22 cellular contexts compared by ENCODE assay signal in the genomic region with DNA sequence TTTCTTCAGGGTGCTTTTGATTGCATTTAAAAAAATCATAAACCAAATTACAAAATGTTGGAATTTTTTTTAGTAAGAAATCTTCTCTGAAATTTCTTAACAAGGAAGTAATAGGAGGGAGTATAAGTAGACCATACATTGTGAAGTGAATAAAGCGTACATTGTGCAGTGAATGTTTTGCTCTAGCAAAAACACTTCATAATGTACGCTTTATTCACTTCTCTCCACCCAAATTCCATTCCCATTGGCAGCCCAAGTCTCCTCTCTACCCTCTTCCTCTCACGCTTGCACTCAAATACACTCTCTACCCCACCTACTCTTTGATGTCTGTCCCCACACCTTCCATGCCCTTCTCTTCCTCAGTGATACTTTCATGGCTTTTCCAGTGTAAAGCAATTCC.
DNase-seq lines count a peak whose midpoint lies in the region; ATAC-seq, FAIRE-seq and TF ChIP-seq lines count a peak whose summit lies in the region.
"Had no signal": no experiment of that assay in that cellular context is flagged by ENCODE, and none has a peak within 500 bp of the region (broad histone marks: within the 10 kb centered on the region; RNA-seq: fewer than 3 reads in every experiment).

No MANE protein-coding gene starts in this region.

- H3K9ac ChIP-seq in keratinocyte (ENCODE audit: control insufficient read depth, extremely low read depth, insufficient read depth, low read length), result no peak overlapping the region
- H3K9ac ChIP-seq: BLaER1 had no signal

- no peak for ATAC-seq in left colon
- ATAC-seq in activated CD4-positive, CD25-positive, alpha-beta regulatory T cell treated with anti-CD3 and anti-CD28 coated beads, Interleukin-2, amount 50 U/mL, for 24 hours, result no peak

- H3K79me2 ChIP-seq in keratinocyte (ENCODE audit: control insufficient read depth, insufficient read depth, low read length), result no peaks in the 10 kb centered on the region

- no peak for TF ChIP-seq CTCF in keratinocyte (optimal IDR thresholded peaks at IDR 0.05 in 1 of 3, IDR thresholded peaks at IDR 0.05 in 1 of 3, conservative IDR thresholded peaks at IDR 0.05 in 1 of 3; ENCODE audit: extremely low read depth in 1 of 3, insufficient read depth in 2 of 3, low read length in 3 of 3)

- in situ Hi-C loops in SK-MEL-5 (cut with HindIII; ENCODE audit: low pct_unique_long_range_greater_than_20kb, low sequenced_read_pairs), result no loop called here

- no peaks in the 10 kb centered on the region for H3K36me3 ChIP-seq in keratinocyte (ENCODE audit: control insufficient read depth in 2 of 2, extremely low read depth in 1 of 2, insufficient read depth in 2 of 2, low read length in 2 of 2)
- H3K36me3 ChIP-seq: BE2C, BLaER1 had no signal

- H3K9me1 ChIP-seq in keratinocyte (ENCODE audit: control insufficient read depth, extremely low read depth, insufficient read depth, low read length), result no peaks in the 10 kb centered on the region

- FAIRE-seq in keratinocyte (lab: Jason Lieb, UNC), result no peak
- FAIRE-seq: A204.1, D721Med, G401.6, GM12891, GM19239 had no signal

- no peak overlapping the region for H3K27ac ChIP-seq in keratinocyte (ENCODE audit: control insufficient read depth, insufficient read depth, low read length)
- H3K27ac ChIP-seq: BLaER1 had no signal

- intact Hi-C loops in left colon (cut with DNase I, micrococcal nuclease), result no loop called here

- peak; percentile 57 for DNase-seq in COLO829 (ENCODE audit: low spot score)
- DNase-seq in SK-MEL-5 (ENCODE audit: low read depth, low spot score), result peak; percentile 60
- no peak for DNase-seq in keratinocyte (ENCODE audit: low read depth, low spot score)
- DNase-seq in left colon, result no peak
- DNase-seq: 8988T; ACHN; BE2C; C1 segment of cervical spinal cord; Caco-2; Calu3; CD4-positive, alpha-beta memory T cell; CD4-positive, CD25-positive, alpha-beta regulatory T cell; CD8-positive, alpha-beta memory T cell; DMS79 treated with DMSO at 0.1 percent for 48 hours; GF-D8 had no signal

- no peak overlapping the region for H3K4me3 ChIP-seq in keratinocyte (ENCODE audit: control insufficient read depth in 2 of 3, extremely low read depth in 1 of 3, insufficient read depth in 2 of 3, low read depth in 1 of 3, low read length in 3 of 3)
- H3K4me3 ChIP-seq: BLaER1 had no signal

- no peak overlapping the region for H3K4me2 ChIP-seq in keratinocyte (ENCODE audit: control insufficient read depth, extremely low read depth, insufficient read depth, low read depth, low read length)
- H3K4me2 ChIP-seq: BLaER1 had no signal

- H3K27me3 ChIP-seq in keratinocyte (ENCODE audit: control insufficient read depth, extremely low read depth, insufficient read depth, low read length), result no peaks in the 10 kb centered on the region
- H3K27me3 ChIP-seq: BE2C, BLaER1 had no signal

- no peaks in the 10 kb centered on the region for H4K20me1 ChIP-seq in keratinocyte (ENCODE audit: control insufficient read depth, extremely low read depth, insufficient read depth, low read length)
- H4K20me1 ChIP-seq: BLaER1 had no signal

- dilution Hi-C loops in keratinocyte (cut with MboI; ENCODE audit: extremely low pct_ligation_motif_present, low sequenced_read_pairs), result no loop called here

- H2AFZ ChIP-seq in keratinocyte (ENCODE audit: control insufficient read depth, low read length), result peak overlapping the region; percentile 68

- no peaks in the 10 kb centered on the region for H3K4me1 ChIP-seq in keratinocyte (ENCODE audit: control insufficient read depth, extremely low read depth, insufficient read depth, low read length)
- H3K4me1 ChIP-seq: BE2C, BLaER1, Caco-2 had no signal

- no peaks in the 10 kb centered on the region for H3K9me3 ChIP-seq in keratinocyte (ENCODE audit: control insufficient read depth, low read depth, low read length)
- H3K9me3 ChIP-seq: BE2C, BLaER1, Caco-2 had no signal

Comparison
In these comparisons a context has a peak if more than half of its experiments do, and no peak if none do; other contexts are left out.
1. DNase-seq: peak in COLO829 (single experiment) and SK-MEL-5 (single experiment); none in keratinocyte (single experiment) and left colon (0 of 2).